In genomic region chr3:70702132-70702531, GRCh38 we compare ENCODE assay signal across 20 cellular contexts.
DNase-seq lines count a peak whose midpoint lies in the region; ATAC-seq and TF ChIP-seq lines count a peak whose summit lies in the region.
"Had no signal": no experiment of that assay in that cellular context is flagged by ENCODE, and none has a peak within 500 bp of the region (broad histone marks: within the 10 kb centered on the region; RNA-seq: fewer than 3 reads in every experiment).

No MANE protein-coding gene starts in this region.

- no peaks in the 10 kb centered on the region for H3K79me2 ChIP-seq in osteoblast (ENCODE audit: insufficient read depth, low read length)

- no peaks in the 10 kb centered on the region for H3K36me3 ChIP-seq in osteoblast (ENCODE audit: insufficient read depth, low read length)
- no peaks in the 10 kb centered on the region for H3K36me3 ChIP-seq in left lung
- H3K36me3 ChIP-seq: BLaER1 treated with 17β-estradiol and CSF1 and Interleukin-3, amounts not matched to agents 10 nM and 100 nM had no signal

- H3K4me2 ChIP-seq in osteoblast (ENCODE audit: insufficient read depth, low read length) = no peak overlapping the region
- H3K4me2 ChIP-seq: BLaER1 treated with 17β-estradiol and CSF1 and Interleukin-3, amounts not matched to agents 10 nM and 100 nM had no signal

- no peak overlapping the region for H3K4me3 ChIP-seq in epithelial cell of esophagus (ENCODE audit: low read length)
- H3K4me3 ChIP-seq in osteoblast (ENCODE audit: insufficient read depth, low read length) = no peak overlapping the region
- H3K4me3 ChIP-seq in left lung = no peak overlapping the region
- H3K4me3 ChIP-seq: BLaER1 treated with 17β-estradiol and CSF1 and Interleukin-3, amounts not matched to agents 10 nM and 100 nM; GM12878 had no signal

- no peak overlapping the region for H2AFZ ChIP-seq in osteoblast (ENCODE audit: low read length)

- H3K9me3 ChIP-seq in osteoblast (ENCODE audit: low read depth, low read length) = no peaks in the 10 kb centered on the region
- H3K9me3 ChIP-seq in left lung = no peaks in the 10 kb centered on the region
- H3K9me3 ChIP-seq: BLaER1 treated with 17β-estradiol and CSF1 and Interleukin-3, amounts not matched to agents 10 nM and 100 nM had no signal

- no peak overlapping the region for H3K27ac ChIP-seq in osteoblast (ENCODE audit: low read depth, low read length)
- H3K27ac ChIP-seq in left lung = no peak overlapping the region
- H3K27ac ChIP-seq: BLaER1 treated with 17β-estradiol and CSF1 and Interleukin-3, amounts not matched to agents 10 nM and 100 nM had no signal

- H4K20me1 ChIP-seq in osteoblast (ENCODE audit: insufficient read depth, low read length) = no peaks in the 10 kb centered on the region
- H4K20me1 ChIP-seq: BLaER1 treated with 17β-estradiol and CSF1 and Interleukin-3, amounts not matched to agents 10 nM and 100 nM had no signal

- H3K36me3 Mint-ChIP-seq in activated CD8-positive, alpha-beta T cell treated with anti-CD3 and anti-CD28 coated beads for 36 hours (ENCODE audit: low read depth) = no peaks in the 10 kb centered on the region
- H3K36me3 Mint-ChIP-seq in activated CD8-positive, alpha-beta T cell treated with anti-CD3 and anti-CD28 coated beads, Interleukin-2, amount 10 ng/mL, durations not matched to agents 7 days and 5 days (ENCODE audit: low read depth) = no peaks in the 10 kb centered on the region
- H3K36me3 Mint-ChIP-seq in activated T-helper 17 cell treated with anti-CD3 and anti-CD28 coated beads, Interleukin-2, amount 50 U/mL, for 72 hours (ENCODE audit: low read depth) = no peaks in the 10 kb centered on the region
- H3K36me3 Mint-ChIP-seq: CD8-positive, alpha-beta memory T cell had no signal

- peaks cover 18% of the 10 kb centered on the region for H3K4me1 Mint-ChIP-seq in activated CD8-positive, alpha-beta T cell treated with anti-CD3 and anti-CD28 coated beads for 36 hours (ENCODE audit: low read depth)
- no peaks in the 10 kb centered on the region for H3K4me1 Mint-ChIP-seq in activated CD8-positive, alpha-beta T cell treated with anti-CD3 and anti-CD28 coated beads, Interleukin-2, amount 10 ng/mL, durations not matched to agents 7 days and 5 days (ENCODE audit: low read depth)
- H3K4me1 Mint-ChIP-seq in activated T-helper 17 cell treated with anti-CD3 and anti-CD28 coated beads, Interleukin-2, amount 50 U/mL, for 72 hours = peaks cover 10% of the 10 kb centered on the region

- POLR2A ChIA-PET in activated CD8-positive, alpha-beta T cell treated with anti-CD3 and anti-CD28 coated beads for 36 hours (lab: Charles Lee) = no interaction called here
- POLR2A ChIA-PET in activated CD8-positive, alpha-beta T cell treated with anti-CD3 and anti-CD28 coated beads, Interleukin-2, amount 10 ng/mL, durations not matched to agents 7 days and 5 days (lab: Charles Lee) = no interaction called here

- no peak overlapping the region for H3K4me3 Mint-ChIP-seq in activated CD8-positive, alpha-beta T cell treated with anti-CD3 and anti-CD28 coated beads for 36 hours
- H3K4me3 Mint-ChIP-seq in activated CD8-positive, alpha-beta T cell treated with anti-CD3 and anti-CD28 coated beads, Interleukin-2, amount 10 ng/mL, durations not matched to agents 7 days and 5 days = no peak overlapping the region
- no peak overlapping the region for H3K4me3 Mint-ChIP-seq in activated T-helper 17 cell treated with anti-CD3 and anti-CD28 coated beads, Interleukin-2, amount 50 U/mL, for 72 hours
- H3K4me3 Mint-ChIP-seq: CD8-positive, alpha-beta memory T cell had no signal

- no peaks in the 10 kb centered on the region for H3K9me3 Mint-ChIP-seq in activated CD8-positive, alpha-beta T cell treated with anti-CD3 and anti-CD28 coated beads for 36 hours
- H3K9me3 Mint-ChIP-seq in activated CD8-positive, alpha-beta T cell treated with anti-CD3 and anti-CD28 coated beads, Interleukin-2, amount 10 ng/mL, durations not matched to agents 7 days and 5 days (ENCODE audit: insufficient read depth) = no peaks in the 10 kb centered on the region
- H3K9me3 Mint-ChIP-seq in activated T-helper 17 cell treated with anti-CD3 and anti-CD28 coated beads, Interleukin-2, amount 50 U/mL, for 72 hours = no peaks in the 10 kb centered on the region

- no peak overlapping the region for H3K27ac Mint-ChIP-seq in activated CD8-positive, alpha-beta T cell treated with anti-CD3 and anti-CD28 coated beads for 36 hours
- no peak overlapping the region for H3K27ac Mint-ChIP-seq in activated CD8-positive, alpha-beta T cell treated with anti-CD3 and anti-CD28 coated beads, Interleukin-2, amount 10 ng/mL, durations not matched to agents 7 days and 5 days
- no peak overlapping the region for H3K27ac Mint-ChIP-seq in activated T-helper 17 cell treated with anti-CD3 and anti-CD28 coated beads, Interleukin-2, amount 50 U/mL, for 72 hours
- H3K27ac Mint-ChIP-seq: CD8-positive, alpha-beta memory T cell had no signal

- no peaks in the 10 kb centered on the region for H3K27me3 ChIP-seq in osteoblast (ENCODE audit: insufficient read depth, low read length)
- no peaks in the 10 kb centered on the region for H3K27me3 ChIP-seq in left lung
- H3K27me3 ChIP-seq: BLaER1 treated with 17β-estradiol and CSF1 and Interleukin-3, amounts not matched to agents 10 nM and 100 nM had no signal

- H3K27me3 Mint-ChIP-seq in activated CD8-positive, alpha-beta T cell treated with anti-CD3 and anti-CD28 coated beads for 36 hours = peaks cover 17% of the 10 kb centered on the region
- H3K27me3 Mint-ChIP-seq in activated CD8-positive, alpha-beta T cell treated with anti-CD3 and anti-CD28 coated beads, Interleukin-2, amount 10 ng/mL, durations not matched to agents 7 days and 5 days (ENCODE audit: low read depth) = peaks cover 6% of the 10 kb centered on the region
- peaks cover 35% of the 10 kb centered on the region for H3K27me3 Mint-ChIP-seq in activated T-helper 17 cell treated with anti-CD3 and anti-CD28 coated beads, Interleukin-2, amount 50 U/mL, for 72 hours

- CTCF ChIA-PET in activated CD8-positive, alpha-beta T cell treated with anti-CD3 and anti-CD28 coated beads for 36 hours (lab: Charles Lee) = no interaction called here
- CTCF ChIA-PET in activated CD8-positive, alpha-beta T cell treated with anti-CD3 and anti-CD28 coated beads, Interleukin-2, amount 10 ng/mL, durations not matched to agents 7 days and 5 days (lab: Charles Lee) = no interaction called here

- peak; percentile 17 for ATAC-seq in activated CD8-positive, alpha-beta T cell treated with anti-CD3 and anti-CD28 coated beads for 36 hours
- no peak for ATAC-seq in activated CD8-positive, alpha-beta T cell treated with anti-CD3 and anti-CD28 coated beads, Interleukin-2, amount 10 ng/mL, durations not matched to agents 7 days and 5 days
- ATAC-seq in GM18858 (IDR thresholded peaks at IDR 0.05; ENCODE audit: unreplicated experiment) (no peak), left lung (no peak)
- no peak for ATAC-seq in activated T-helper 17 cell treated with anti-CD3 and anti-CD28 coated beads, Interleukin-2, amount 50 U/mL, for 72 hours (replicated peaks)
- ATAC-seq: GM12878 had no signal

- TF ChIP-seq CTCF in activated CD8-positive, alpha-beta T cell treated with anti-CD3 and anti-CD28 coated beads for 36 hours (IDR thresholded peaks at IDR 0.05) = no peak
- TF ChIP-seq CTCF in epithelial cell of esophagus (IDR thresholded peaks at IDR 0.05; ENCODE audit: insufficient read depth, low read depth, low read length, missing control alignments) (no peak), osteoblast (IDR thresholded peaks at IDR 0.05; ENCODE audit: extremely low read depth, low read depth, low read length) (no peak), left lung (IDR thresholded peaks at IDR 0.05) (no peak)

- DNase-seq in activated CD8-positive, alpha-beta T cell treated with anti-CD3 and anti-CD28 coated beads for 36 hours = no peak
- no peak for DNase-seq in activated CD8-positive, alpha-beta T cell treated with anti-CD3 and anti-CD28 coated beads, Interleukin-2, amount 10 ng/mL, durations not matched to agents 7 days and 5 days
- DNase-seq in HT1080 (ENCODE audit: low read depth) (peak; percentile 27), epithelial cell of esophagus (ENCODE audit: low read depth) (peak; percentile 36), osteoblast (ENCODE audit: insufficient read length, low spot score, missing footprints) (peak; percentile 63), left lung (no peak)
- DNase-seq: CD8-positive, alpha-beta memory T cell; DMS79 treated with DMSO at 0.1 percent for 48 hours; GDM1; IMR-90; Karpas-422; NCI-H1105 treated with DMSO at 0.1 percent for 48 hours; NCI-H187; NCI-H526 treated with DMSO at 0.1 percent for 48 hours; NK-92 treated with Interleukin-12 subunit alpha and Interleukin-12 subunit beta, amount 100 ng/mL, for 24 hours; SIG-M5 had no signal

- H3K4me1 ChIP-seq in osteoblast (ENCODE audit: insufficient read depth, low read length) = peaks cover 5% of the 10 kb centered on the region
- H3K4me1 ChIP-seq in left lung = no peaks in the 10 kb centered on the region
- H3K4me1 ChIP-seq: BLaER1 treated with 17β-estradiol and CSF1 and Interleukin-3, amounts not matched to agents 10 nM and 100 nM had no signal

- intact Hi-C loops in activated CD8-positive, alpha-beta T cell treated with anti-CD3 and anti-CD28 coated beads for 36 hours (cut with micrococcal nuclease) = no loop called here
- intact Hi-C loops in left lung (cut with DNase I) = loop anchor here in 1 of 2 donors (10.0 kb wide), 1 partner anchor 157 kb away; no protein-coding TSS in a partner anchor

Comparison
In these comparisons a context has a peak if more than half of its experiments do, and no peak if none do; other contexts are left out.
1. DNase-seq: peak in HT1080 (single experiment), epithelial cell of esophagus (single experiment) and osteoblast (single experiment); none in activated CD8-positive, alpha-beta T cell treated with anti-CD3 and anti-CD28 coated beads for 36 hours (single experiment), activated CD8-positive, alpha-beta T cell treated with anti-CD3 and anti-CD28 coated beads, Interleukin-2, amount 10 ng/mL, durations not matched to agents 7 days and 5 days (single experiment) and left lung (0 of 2).